In the genomic region with DNA sequence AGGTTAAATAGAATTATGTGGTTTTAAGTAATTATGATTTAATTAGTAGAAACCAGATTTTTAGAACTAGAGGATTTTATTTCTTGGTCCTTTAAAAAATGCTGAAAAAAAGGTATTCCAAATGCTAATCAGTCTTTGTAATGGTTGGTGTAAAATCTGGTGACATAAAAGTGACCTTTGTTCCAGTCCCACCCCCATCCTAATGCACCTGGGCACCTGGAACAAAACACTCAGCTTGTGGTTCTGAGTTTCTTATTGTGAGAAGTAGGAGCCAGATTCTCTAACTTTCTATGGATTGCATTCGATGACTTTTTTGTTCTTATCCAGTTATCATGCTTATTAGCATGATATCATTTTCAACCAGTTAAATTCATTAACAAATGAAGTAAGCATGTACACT, we compare ENCODE assay signal across 27 cellular contexts.
"Had no signal": no experiment of that assay in that cellular context is flagged by ENCODE, and none has a peak within 500 bp of the region (broad histone marks: within the 10 kb centered on the region; RNA-seq: fewer than 3 reads in every experiment).

No MANE protein-coding gene starts in this region.

- H3K4me3 Mint-ChIP-seq: naive thymus-derived CD4-positive, alpha-beta T cell; natural killer cell; nephron; stimulated activated effector memory CD8-positive, alpha-beta T cell treated with anti-CD3 and anti-CD28 coated beads, Interleukin-12 subunit alpha, Interleukin-12 subunit beta, amount 100 ng/mL, for 72 hours; stimulated activated naive B cell treated with anti-CD40 and anti-IgM and Interleukin-4, amounts not matched to agents 10 μg/mL and 1 μg/mL and 100 μg/mL, for 72 hours; stimulated activated naive CD8-positive, alpha-beta T cell treated with anti-CD3 and anti-CD28 coated beads, Interleukin-15, Interleukin-2, amounts not matched to agents 100 ng/mL and 50 ng/mL, for 24 hours had no signal

- FAIRE-seq: small intestine had no signal

- H2AFZ ChIP-seq: parathyroid adenoma had no signal

- H3K27ac Mint-ChIP-seq: naive thymus-derived CD4-positive, alpha-beta T cell; natural killer cell; nephron; progenitor cell of endocrine pancreas; stimulated activated effector memory CD8-positive, alpha-beta T cell treated with anti-CD3 and anti-CD28 coated beads, Interleukin-12 subunit alpha, Interleukin-12 subunit beta, amount 100 ng/mL, for 72 hours; stimulated activated naive B cell treated with anti-CD40 and anti-IgM and Interleukin-4, amounts not matched to agents 10 μg/mL and 1 μg/mL and 100 μg/mL, for 72 hours; stimulated activated naive CD8-positive, alpha-beta T cell treated with anti-CD3 and anti-CD28 coated beads, Interleukin-15, Interleukin-2, amounts not matched to agents 100 ng/mL and 50 ng/mL, for 24 hours had no signal

- H3K27ac ChIP-seq: neutrophil, parathyroid adenoma, psoas muscle, right lobe of liver, sigmoid colon, stomach, thoracic aorta, thyroid gland, tibial nerve, upper lobe of left lung, vagina had no signal

- H3K36me3 Mint-ChIP-seq: naive thymus-derived CD4-positive, alpha-beta T cell; natural killer cell; stimulated activated effector memory CD8-positive, alpha-beta T cell treated with anti-CD3 and anti-CD28 coated beads, Interleukin-12 subunit alpha, Interleukin-12 subunit beta, amount 100 ng/mL, for 72 hours; stimulated activated naive B cell treated with anti-CD40 and anti-IgM and Interleukin-4, amounts not matched to agents 10 μg/mL and 1 μg/mL and 100 μg/mL, for 72 hours had no signal

- H3K9me3 Mint-ChIP-seq: natural killer cell; nephron; stimulated activated naive B cell treated with anti-CD40 and anti-IgM and Interleukin-4, amounts not matched to agents 10 μg/mL and 1 μg/mL and 100 μg/mL, for 72 hours; stimulated activated naive CD8-positive, alpha-beta T cell treated with anti-CD3 and anti-CD28 coated beads, Interleukin-15, Interleukin-2, amounts not matched to agents 100 ng/mL and 50 ng/mL, for 24 hours had no signal

- H3K4me1 Mint-ChIP-seq: naive thymus-derived CD4-positive, alpha-beta T cell; natural killer cell; stimulated activated effector memory CD8-positive, alpha-beta T cell treated with anti-CD3 and anti-CD28 coated beads, Interleukin-12 subunit alpha, Interleukin-12 subunit beta, amount 100 ng/mL, for 72 hours; stimulated activated naive B cell treated with anti-CD40 and anti-IgM and Interleukin-4, amounts not matched to agents 10 μg/mL and 1 μg/mL and 100 μg/mL, for 72 hours had no signal

- ATAC-seq: naive thymus-derived CD4-positive, alpha-beta T cell; natural killer cell; psoas muscle; right cardiac atrium; right lobe of liver; stimulated activated effector memory CD8-positive, alpha-beta T cell treated with anti-CD3 and anti-CD28 coated beads, Interleukin-12 subunit alpha, Interleukin-12 subunit beta, amount 100 ng/mL, for 72 hours; stimulated activated naive B cell treated with anti-CD40 and anti-IgM and Interleukin-4, amounts not matched to agents 10 μg/mL and 1 μg/mL and 100 μg/mL, for 72 hours had no signal

- H3K4me1 ChIP-seq: parathyroid adenoma, psoas muscle, sigmoid colon, stomach, thyroid gland, tibial nerve, upper lobe of left lung, vagina had no signal

- H3K4me3 ChIP-seq: psoas muscle, right lobe of liver, sigmoid colon, stomach, thoracic aorta, thyroid gland, tibial nerve, upper lobe of left lung, vagina had no signal

- H3K79me2 ChIP-seq: parathyroid adenoma had no signal

- H3K9ac ChIP-seq: parathyroid adenoma had no signal

- DNase-seq: naive thymus-derived CD4-positive, alpha-beta T cell; natural killer cell; nucleus accumbens; posterior cingulate gyrus; psoas muscle; right cardiac atrium; right lobe of liver; sigmoid colon; small intestine; stimulated activated CD4-positive, alpha-beta T cell treated with anti-CD3 and anti-CD28 coated beads, Interleukin-15, amount 100 ng/mL, for 24 hours; stimulated activated CD4-positive, alpha-beta T cell treated with anti-CD3 and anti-CD28 coated beads, Interleukin-2, amount 100 ng/mL, for 24 hours; stimulated activated CD4-positive, alpha-beta T cell treated with anti-CD3 and anti-CD28 coated beads, Interleukin-2, amount 100 ng/mL, for 48 hours; stimulated activated CD4-positive, alpha-beta T cell treated with anti-CD3 and anti-CD28 coated beads, Interleukin-4, amount 100 ng/mL, for 24 hours; stimulated activated naive B cell treated with anti-CD40 and anti-IgM and Interleukin-4, amounts not matched to agents 10 μg/mL and 1 μg/mL and 100 μg/mL, for 72 hours; stimulated activated naive CD4-positive, alpha-beta T cell treated with Interleukin-2 at 50 U/mL for 16 hours; stomach; thyroid gland; upper lobe of left lung had no signal

- H3K27me3 Mint-ChIP-seq: naive thymus-derived CD4-positive, alpha-beta T cell; progenitor cell of endocrine pancreas; stimulated activated naive B cell treated with anti-CD40 and anti-IgM and Interleukin-4, amounts not matched to agents 10 μg/mL and 1 μg/mL and 100 μg/mL, for 72 hours; stimulated activated naive CD8-positive, alpha-beta T cell treated with anti-CD3 and anti-CD28 coated beads, Interleukin-15, Interleukin-2, amounts not matched to agents 100 ng/mL and 50 ng/mL, for 24 hours had no signal

- H3K9me3 ChIP-seq: neutrophil, psoas muscle, right lobe of liver, sigmoid colon, thoracic aorta, thyroid gland, upper lobe of left lung, vagina had no signal

- H3K27me3 ChIP-seq: neutrophil, right lobe of liver, sigmoid colon, stomach, thyroid gland, tibial nerve, upper lobe of left lung, vagina had no signal

- H3K36me3 ChIP-seq: neutrophil, right lobe of liver, sigmoid colon, stomach, thoracic aorta, thyroid gland, tibial nerve, upper lobe of left lung, vagina had no signal
